24 cellular contexts compared by ENCODE assay signal in the genomic region with DNA sequence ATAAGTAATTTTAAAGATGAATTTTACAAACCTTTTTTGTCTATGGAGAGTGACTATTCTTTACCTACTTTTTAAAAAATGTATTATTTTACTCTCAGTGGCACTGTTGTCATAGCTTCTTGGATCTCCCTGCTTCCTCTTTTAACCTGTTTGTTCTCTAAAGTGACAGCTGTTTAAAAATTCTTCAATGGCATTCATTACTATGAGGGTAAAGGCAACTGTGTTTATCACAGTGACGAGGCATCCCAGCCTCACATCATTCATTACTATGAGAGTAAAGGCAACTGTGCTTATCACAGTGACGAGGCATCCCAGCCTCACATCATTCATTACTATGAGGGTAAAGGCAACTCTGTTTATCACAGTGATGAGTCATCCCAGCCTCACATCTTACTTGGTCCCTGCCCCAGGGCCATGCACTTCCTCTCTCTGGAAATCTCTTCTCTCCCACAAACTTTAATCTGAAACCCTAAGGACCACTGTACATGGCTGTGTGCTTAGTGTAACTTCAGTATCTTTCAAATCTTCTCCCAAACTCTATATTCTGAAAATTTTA.
"Had no signal": no experiment of that assay in that cellular context is flagged by ENCODE, and none has a peak within 500 bp of the region (broad histone marks: within the 10 kb centered on the region; RNA-seq: fewer than 3 reads in every experiment).

No MANE protein-coding gene starts in this region.

- H3K4me1 ChIP-seq: adrenal gland, parathyroid adenoma, upper lobe of left lung had no signal

- ATAC-seq: activated CD8-positive, alpha-beta memory T cell treated with anti-CD3 and anti-CD28 coated beads, Interleukin-2, amount 10 ng/mL, durations not matched to agents 7 days and 5 days; activated CD8-positive, alpha-beta T cell treated with anti-CD3 and anti-CD28 coated beads for 36 hours; esophagus mucosa; left ventricle myocardium superior; mucosa of descending colon; right cardiac atrium had no signal

- DNase-seq: activated CD4-positive, alpha-beta T cell treated with anti-CD3 and anti-CD28 coated beads, Interleukin-2, amount 10 ng/mL, durations not matched to agents 7 days and 5 days; activated CD4-positive, CD25-positive, alpha-beta regulatory T cell treated with anti-CD3 and anti-CD28 coated beads, Interleukin-2, amount 50 U/mL, for 72 hours; activated CD8-positive, alpha-beta memory T cell treated with anti-CD3 and anti-CD28 coated beads, Interleukin-2, amount 10 ng/mL, durations not matched to agents 7 days and 5 days; activated CD8-positive, alpha-beta T cell treated with anti-CD3 and anti-CD28 coated beads for 36 hours; activated gamma-delta T cell treated with Interleukin-2 at 50 U/mL for 16 hours; activated T-cell treated with anti-CD3 and anti-CD28 coated beads for 4 hours; adrenal gland; central memory CD4-positive, alpha-beta T cell; dermis blood vessel endothelial cell; effector memory CD4-positive, alpha-beta T cell; glutamatergic neuron; hippocampal formation; left ventricle myocardium superior; mucosa of descending colon; naive B cell; nucleus accumbens; stimulated activated CD4-positive, alpha-beta T cell treated with anti-CD3 and anti-CD28 coated beads, Interleukin-4, amount 100 ng/mL, for 24 hours; stimulated activated naive CD4-positive, alpha-beta T cell treated with Interleukin-2 at 50 U/mL for 16 hours; upper lobe of left lung had no signal

- H3K27ac ChIP-seq: adrenal gland, parathyroid adenoma, thoracic aorta, upper lobe of left lung, VCaP had no signal

- H3K36me3 ChIP-seq: adrenal gland, thoracic aorta, upper lobe of left lung had no signal

- H3K27me3 ChIP-seq: adrenal gland, upper lobe of left lung had no signal

- H3K4me3 ChIP-seq: adrenal gland, mucosa of descending colon, thoracic aorta, upper lobe of left lung had no signal

- H3K9me3 ChIP-seq: adrenal gland, thoracic aorta, upper lobe of left lung had no signal
